Comparison of ENCODE assay signal across 8 cellular contexts in the genomic region with DNA sequence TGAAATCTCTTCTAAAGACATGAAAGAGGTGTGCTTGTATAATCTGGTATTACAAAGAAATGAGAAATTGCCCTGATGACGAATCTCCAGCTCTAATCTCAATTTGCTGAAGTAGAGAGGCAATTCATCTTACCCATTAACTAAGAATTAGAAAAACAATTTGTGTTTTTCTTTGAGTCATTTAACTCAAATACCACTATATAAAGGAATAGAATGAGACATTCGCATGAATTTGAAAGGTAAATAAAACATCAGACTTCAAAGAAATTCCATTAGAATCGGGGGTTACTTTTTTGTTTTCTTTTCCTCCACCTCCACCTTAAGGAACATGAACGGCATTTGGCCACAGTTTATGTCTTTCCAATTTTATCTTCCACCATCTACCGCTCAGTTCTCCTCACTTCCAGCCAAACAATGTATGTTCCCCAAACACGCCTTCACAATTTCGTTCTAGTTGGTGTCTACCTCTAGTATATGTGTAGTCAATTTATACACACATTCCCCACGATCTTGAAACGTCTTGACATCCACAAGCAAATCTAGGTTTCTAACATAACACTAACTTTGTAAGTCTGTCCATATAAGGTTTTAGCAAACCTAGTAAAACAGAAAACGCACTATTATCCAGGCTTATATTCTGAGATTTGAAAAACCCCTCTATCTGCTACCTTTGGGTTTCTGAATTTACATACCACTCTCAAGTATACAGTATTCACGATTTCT. TPM values are rescaled to one million over a fixed set of nuclear protein-coding genes. Genes with fewer than 3 reads are reported as not detected.
DNase-seq lines count a peak whose midpoint lies in the region; ATAC-seq, FAIRE-seq and TF ChIP-seq lines count a peak whose summit lies in the region.

No MANE protein-coding gene starts in this region.

- no peak overlapping the region for H3K14ac ChIP-seq in trophoblast cell (ENCODE audit: low read length)

- H2BK12ac ChIP-seq in trophoblast cell (ENCODE audit: low read length): no peak overlapping the region

- H3K23ac ChIP-seq in trophoblast cell (ENCODE audit: low read length): no peak overlapping the region

- no peak overlapping the region for H3K4ac ChIP-seq in trophoblast cell (ENCODE audit: low read depth, low read length)

- no peak for ATAC-seq in GM21423 (IDR thresholded peaks at IDR 0.05; ENCODE audit: unreplicated experiment)
- ATAC-seq in GM18505 (IDR thresholded peaks at IDR 0.05; ENCODE audit: unreplicated experiment): no peak

- no peak overlapping the region for H4K12ac ChIP-seq in trophoblast cell (ENCODE audit: low read depth, low read length)

- H3K79me2 ChIP-seq in trophoblast cell (ENCODE audit: control insufficient read depth, insufficient read depth, low read length, poor library complexity): peaks cover 20% of the 10 kb centered on the region

- no peak overlapping the region for H2AFZ ChIP-seq in trophoblast cell (ENCODE audit: insufficient read depth, low read length, poor library complexity)

- H4K8ac ChIP-seq in trophoblast cell (ENCODE audit: low read depth, low read length): no peak overlapping the region

- H3K79me1 ChIP-seq in trophoblast cell (ENCODE audit: low read length): peaks cover 16% of the 10 kb centered on the region

- H3K4me1 ChIP-seq in NT2/D1 (ENCODE audit: insufficient read depth, insufficient read length): no peaks in the 10 kb centered on the region
- H3K4me1 ChIP-seq in trophoblast cell (ENCODE audit: control insufficient read depth in 1 of 2, insufficient read depth in 2 of 2, low read length in 2 of 2): peaks cover 2% of the 10 kb centered on the region in 2 experiments

- H3K18ac ChIP-seq in trophoblast cell (ENCODE audit: low read length): no peak overlapping the region

- H3K4me3 ChIP-seq in NT2/D1 (ENCODE audit: insufficient read length, low read depth): peak overlapping the region; percentile 84
- peak overlapping the region; percentile 76 for H3K4me3 ChIP-seq in epithelial cell of esophagus (ENCODE audit: low read length)
- no peak overlapping the region for H3K4me3 ChIP-seq in trophoblast cell (ENCODE audit: low read depth, low read length)

- H2BK5ac ChIP-seq in trophoblast cell (ENCODE audit: low read depth, low read length, poor library complexity): no peak overlapping the region

- TF ChIP-seq CTCF in epithelial cell of esophagus (IDR thresholded peaks at IDR 0.05; ENCODE audit: insufficient read depth, low read depth, low read length, missing control alignments) (no peak), GM13976 (IDR thresholded peaks at IDR 0.05; ENCODE audit: borderline replicate concordance, control extremely low read depth, extremely low read depth, insufficient read depth, missing control alignments) (no peak)

- H2AK5ac ChIP-seq in trophoblast cell (ENCODE audit: low read length): no peak overlapping the region

- no peak for TF ChIP-seq POLR2A in GM12892 (IDR thresholded peaks at IDR 0.05; ENCODE audit: low read depth, low read length)
- no peak for TF ChIP-seq POLR2A in GM18505 (IDR thresholded peaks at IDR 0.05; ENCODE audit: borderline replicate concordance, extremely low read depth, insufficient read depth, insufficient read length)

- H3K9ac ChIP-seq in NT2/D1 (ENCODE audit: insufficient read length, low read depth) (peak overlapping the region; percentile 95), trophoblast cell (ENCODE audit: low read length) (no peak overlapping the region)

- H2BK120ac ChIP-seq in trophoblast cell (ENCODE audit: insufficient read depth, low read length, poor library complexity): no peak overlapping the region

- no peaks in the 10 kb centered on the region for H3K36me3 ChIP-seq in NT2/D1 (ENCODE audit: insufficient read depth, insufficient read length, low read length)
- peaks cover 0 to 2% of the 10 kb centered on the region in 2 experiments for H3K36me3 ChIP-seq in trophoblast cell (ENCODE audit: control insufficient read depth in 1 of 2, insufficient read depth in 2 of 2, low read length in 2 of 2)

- DNase-seq in ELR (ENCODE audit: low read depth) (peak; percentile 3), NT2/D1 (ENCODE audit: low read depth, low spot score) (no peak), epithelial cell of esophagus (ENCODE audit: low read depth) (peak; percentile 3), trophoblast cell (peak in 1 of 2 donors; percentile 27), GM12892 (ENCODE audit: insufficient read length) (no peak), GM13976 (ENCODE audit: low spot score) (no peak)

- FAIRE-seq in GM12892 (lab: Jason Lieb, UNC): no peak

- no peak overlapping the region for H4K91ac ChIP-seq in trophoblast cell (ENCODE audit: low read depth, low read length)

- no peaks in the 10 kb centered on the region for H3K9me3 ChIP-seq in NT2/D1 (ENCODE audit: insufficient read depth, low read length)
- H3K9me3 ChIP-seq in trophoblast cell (ENCODE audit: insufficient read depth, low read depth, low read length): no peaks in the 10 kb centered on the region

- H3K4me2 ChIP-seq in trophoblast cell (ENCODE audit: low read length): peak overlapping the region; percentile 96

- H3K27me3 ChIP-seq in NT2/D1 (ENCODE audit: insufficient read depth, insufficient read length): no peaks in the 10 kb centered on the region
- no peaks in the 10 kb centered on the region for H3K27me3 ChIP-seq in trophoblast cell (ENCODE audit: insufficient read depth, low read length)

- H3K27ac ChIP-seq in trophoblast cell (ENCODE audit: low read depth, low read length): no peak overlapping the region

- no CpG with 5 or more reads among the region's 11 CpGs for WGBS in trophoblast cell (ENCODE audit: extremely low coverage, insufficient coverage, insufficient read length)

- in situ Hi-C loops in GM13976 (cut with MboI; ENCODE audit: low sequenced_read_pairs, unreplicated experiment): loop anchor here (25.0 kb wide), 1 partner anchor 1842 kb away; a partner anchor contains a TSS

RNA-seq across cellular contexts. Expression of a gene that starts 1.3 kb away (rescaled TPM):
- polyA plus RNA-seq in trophoblast cell (2013): 32.4 and 35.5 TPM in 2 replicates
- polyA plus RNA-seq in GM12892 (2012; ENCODE audit: missing spikeins): 39.8 TPM

Comparison
In these comparisons a context has a peak if more than half of its experiments do, and no peak if none do; other contexts are left out.
1. DNase-seq: peak in ELR (single experiment) and epithelial cell of esophagus (single experiment); none in NT2/D1 (single experiment), GM12892 (single experiment) and GM13976 (single experiment).